Comparison of ENCODE assay signal across 8 cellular contexts in genomic region chr20:17968366-17969275, GRCh38. TPM values are rescaled to one million over a fixed set of nuclear protein-coding genes. Genes with fewer than 3 reads are reported as not detected.
DNase-seq lines count a peak whose midpoint lies in the region; ATAC-seq and TF ChIP-seq lines count a peak whose summit lies in the region.

Gene MGME1, plus strand, starts transcription at chr20:17969018. Its CDS starts 842 bp downstream, at chr20:17969860.
Gene SNX5, minus strand, starts transcription at chr20:17968794. Its CDS starts 369 bp downstream, at chr20:17968425.

- peak; percentile 98 for TF ChIP-seq POLR2A in GM15510 (IDR thresholded peaks at IDR 0.05; ENCODE audit: borderline replicate concordance, extremely low read depth, insufficient read length)

- H3K27ac Mint-ChIP-seq in T-helper 17 cell (peak within 1 kb of the TSS; percentile 97), progenitor cell of endocrine pancreas (peak within 1 kb of the TSS; percentile 99)

- DNase-seq in NCI-H1694 treated with DMSO at 0.1 percent for 48 hours (lab: John Stamatoyannopoulos, UW), result peak; percentile 97
- peak; percentile 96 to 98 (median 98) for DNase-seq in T-helper 17 cell
- DNase-seq in amygdala (lab: John Stamatoyannopoulos, UW), result peak; percentile 73 to 100 (median 98)
- peak; percentile 100 for DNase-seq in left ventricle myocardium inferior
- DNase-seq in progenitor cell of endocrine pancreas (ENCODE audit: low spot score, unreplicated experiment), result peak; percentile 98
- peak; percentile 100 for DNase-seq in ureter (ENCODE audit: low spot score)

- H3K4me1 Mint-ChIP-seq in T-helper 17 cell (peaks cover 62% of the 10 kb centered on the region), progenitor cell of endocrine pancreas (ENCODE audit: low read depth) (peaks cover 65% of the 10 kb centered on the region)

- no peaks in the 10 kb centered on the region for H3K36me3 Mint-ChIP-seq in T-helper 17 cell (ENCODE audit: low read depth)
- H3K36me3 Mint-ChIP-seq in progenitor cell of endocrine pancreas (ENCODE audit: insufficient read depth), result peaks cover 5% of the 10 kb centered on the region

- no peak for TF ChIP-seq CTCF in left ventricle myocardium inferior (IDR thresholded peaks at IDR 0.05; ENCODE audit: borderline replicate concordance)
- no peak for TF ChIP-seq CTCF in progenitor cell of endocrine pancreas (IDR thresholded peaks at IDR 0.05; ENCODE audit: unreplicated experiment)

- peak within 1 kb of the TSS; percentile 99 for H3K27ac ChIP-seq in left ventricle myocardium inferior (replicated peaks)

- no peaks in the 10 kb centered on the region for H3K27me3 Mint-ChIP-seq in T-helper 17 cell
- no peaks in the 10 kb centered on the region for H3K27me3 Mint-ChIP-seq in progenitor cell of endocrine pancreas

- ATAC-seq in HG02885 (IDR thresholded peaks at IDR 0.05; ENCODE audit: poor library complexity, unreplicated experiment) (peak; percentile 74), T-helper 17 cell (peak; percentile 92)

- H3K4me1 ChIP-seq in left ventricle myocardium inferior, result peaks cover 94% of the 10 kb centered on the region

- no peaks in the 10 kb centered on the region for H3K36me3 ChIP-seq in left ventricle myocardium inferior

- H3K4me3 Mint-ChIP-seq in T-helper 17 cell (peak within 1 kb of the TSS; percentile 95), progenitor cell of endocrine pancreas (ENCODE audit: low read depth) (peak within 1 kb of the TSS; percentile 87)

- H3K27me3 ChIP-seq in left ventricle myocardium inferior (ENCODE audit: low read depth), result no peaks in the 10 kb centered on the region

- no peaks in the 10 kb centered on the region for H3K9me3 ChIP-seq in T-helper 17 cell (ENCODE audit: control insufficient read depth, low read length, poor library complexity, severe bottlenecking)
- H3K9me3 ChIP-seq in left ventricle myocardium inferior (replicated peaks), result no peaks in the 10 kb centered on the region

- H3K4me3 ChIP-seq in left ventricle myocardium inferior, result peak within 1 kb of the TSS; percentile 95

- H3K9me3 Mint-ChIP-seq in progenitor cell of endocrine pancreas (ENCODE audit: low read depth), result no peaks in the 10 kb centered on the region

- intact Hi-C loops in left ventricle myocardium inferior (cut with micrococcal nuclease), result no loop called here

RNA-seq across cellular contexts. Expression of gene MGME1, which starts in this region (rescaled TPM):
- total RNA-seq in T-helper 17 cell, result 10 to 100 TPM; 10.6 to 10.9 TPM
- 13.6 TPM for total RNA-seq in left ventricle myocardium inferior
- total RNA-seq in progenitor cell of endocrine pancreas, result 20.3 and 24.6 TPM in 2 replicates
- total RNA-seq in ureter, result 15.1 TPM

RNA-seq across cellular contexts. Expression of gene SNX5, which starts in this region (rescaled TPM):
- 10 to 100 TPM; 63.8 to 71.5 TPM for total RNA-seq in T-helper 17 cell
- 46.3 TPM for total RNA-seq in left ventricle myocardium inferior
- 106 and 109 TPM in 2 replicates for total RNA-seq in progenitor cell of endocrine pancreas
- 90.7 TPM for total RNA-seq in ureter

Comparison
In these comparisons a context has a peak if more than half of its experiments do, and no peak if none do; other contexts are left out.
1. Peak in every context shown above with its lines: DNase-seq, ATAC-seq, H3K4me3 ChIP-seq and H3K27ac ChIP-seq.